1 cellular context compared by ENCODE assay signal in genomic region chr15:29937956-29938355, GRCh38.
TF ChIP-seq lines count a peak whose summit lies in the region.

No MANE protein-coding gene starts in this region.

TF ChIP-seq in IMR-90, 13 proteins besides CTCF, POLR2A, EP300 and RAD21:
- TF ChIP-seq FOS (IDR thresholded peaks at IDR 0.05; ENCODE audit: low read depth, low read length) = peak; percentile 33; the same call in 1 of the 2 replicates
- TF ChIP-seq CEBPB (IDR thresholded peaks at IDR 0.05; ENCODE audit: low read depth, low read length) = 0 out of 2 replicates have a peak, but pooled peaks have one; percentile 21
- no peak for TF ChIP-seq NFE2L2 (IDR thresholded peaks at IDR 0.05; ENCODE audit: low read depth, low read length)
